ENCODE assay signal across 22 cellular contexts in genomic region chr3:112810561-112810960, GRCh38. TPM values are rescaled to one million over a fixed set of nuclear protein-coding genes. Genes with fewer than 3 reads are reported as not detected.
"Had no signal": no experiment of that assay in that cellular context is flagged by ENCODE, and none has a peak within 500 bp of the region (broad histone marks: within the 10 kb centered on the region; RNA-seq: fewer than 3 reads in every experiment).

No MANE protein-coding gene starts in this region.

- H3K27ac Mint-ChIP-seq: activated naive CD8-positive, alpha-beta T cell; T-helper 17 cell had no signal

- H3K4me3 ChIP-seq: cardiac muscle cell, dorsolateral prefrontal cortex, lung, ovary, right lobe of liver, tibial nerve had no signal

- H3K36me3 ChIP-seq: cardiac muscle cell, ovary, right lobe of liver, tibial nerve, WERI-Rb-1 had no signal

- FAIRE-seq: colon had no signal

- H3K4me3 Mint-ChIP-seq: activated naive CD8-positive, alpha-beta T cell; T-helper 17 cell had no signal

- H3K27ac ChIP-seq: cardiac muscle cell, dorsolateral prefrontal cortex, ovary, right lobe of liver, WERI-Rb-1 had no signal

- H3K9me3 ChIP-seq: ovary, right lobe of liver, tibial nerve had no signal

- H3K36me3 Mint-ChIP-seq: activated naive CD8-positive, alpha-beta T cell had no signal

- H3K4me1 ChIP-seq: right lobe of liver had no signal

- H3K27me3 Mint-ChIP-seq: activated naive CD8-positive, alpha-beta T cell; T-helper 17 cell had no signal

- DNase-seq: activated CD4-positive, alpha-beta T cell treated with anti-CD3 and anti-CD28 coated beads for 1 hour; dorsolateral prefrontal cortex; hypothalamus; islet precursor cell; left colon; midbrain; right lobe of liver; stimulated activated CD8-positive, alpha-beta memory T cell treated with anti-CD3 and anti-CD28 coated beads, Interleukin-4, amount 100 ng/mL, for 48 hours; stimulated activated naive CD4-positive, alpha-beta T cell; T-helper 17 cell; WERI-Rb-1 had no signal

- H3K27me3 ChIP-seq: cardiac muscle cell, ovary, right lobe of liver, tibial nerve had no signal

- ATAC-seq: left colon, T-helper 17 cell had no signal

RNA-seq across cellular contexts. Expression of gene CD200R1L, which starts 36.1 kb away (rescaled TPM):
- total RNA-seq: activated CD8-positive, alpha-beta memory T cell treated with anti-CD3 and anti-CD28 coated beads for 36 hours; cardiac muscle cell; glomerular endothelial cell; left colon; lung; myocyte; ovary; pulmonary artery endothelial cell; right lobe of liver; subcutaneous adipose tissue; T-helper 17 cell; tibial nerve had no signal
- polyA plus RNA-seq: cardiac muscle cell, lung, ovary had no signal
